ENCODE assay signal across 19 cellular contexts in the genomic region with DNA sequence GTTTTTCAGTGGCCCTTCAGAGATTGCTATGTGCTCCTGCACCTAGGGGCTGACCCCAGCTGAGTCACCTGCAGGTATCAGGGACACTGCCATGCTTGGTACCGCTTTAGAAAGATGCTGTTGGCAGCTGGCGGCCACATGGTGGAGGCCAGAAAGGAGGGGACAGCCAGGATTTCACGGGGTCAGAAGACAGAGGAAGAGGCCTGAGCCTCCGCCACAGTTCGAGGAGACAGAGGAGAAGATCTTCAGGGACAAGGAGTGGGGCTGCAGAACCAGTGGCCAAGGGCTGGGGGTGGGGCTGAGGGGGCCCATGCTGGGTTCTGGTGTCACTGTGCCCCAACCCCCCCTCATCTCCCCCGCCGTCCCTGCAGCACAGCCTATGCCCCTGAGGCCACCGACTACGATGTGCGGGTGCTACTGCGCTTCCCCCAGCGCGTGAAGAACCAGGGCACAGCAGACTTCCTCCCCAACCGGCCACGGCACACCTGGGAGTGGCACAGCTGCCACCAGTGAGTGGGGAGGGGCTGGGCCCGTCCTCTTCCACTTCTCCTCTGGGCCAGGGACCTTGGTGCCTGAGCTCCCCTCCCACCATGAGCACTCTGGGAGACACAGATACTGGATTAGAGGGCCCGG. TPM values are rescaled to one million over a fixed set of nuclear protein-coding genes. Genes with fewer than 3 reads are reported as not detected.
DNase-seq lines count a peak whose midpoint lies in the region; ATAC-seq, FAIRE-seq and TF ChIP-seq lines count a peak whose summit lies in the region.
"Had no signal": no experiment of that assay in that cellular context is flagged by ENCODE, and none has a peak within 500 bp of the region (broad histone marks: within the 10 kb centered on the region; RNA-seq: fewer than 3 reads in every experiment).

No MANE protein-coding gene starts in this region.

- no peaks in the 10 kb centered on the region for H3K79me2 ChIP-seq in smooth muscle cell (ENCODE audit: low read depth)

- intact Hi-C loops in kidney (cut with DNase I) = no loop called here

- H3K9ac ChIP-seq in BLaER1 treated with 17β-estradiol and CSF1 and Interleukin-3, amounts not matched to agents 10 nM and 100 nM = no peak overlapping the region; a peak in 1 of 22 replicates
- H3K9ac ChIP-seq in kidney (ENCODE audit: low read length in 2 of 2) (no peak overlapping the region), smooth muscle cell (ENCODE audit: low read depth) (no peak overlapping the region)

- H4K20me1 ChIP-seq in BLaER1 treated with 17β-estradiol and CSF1 and Interleukin-3, amounts not matched to agents 10 nM and 100 nM = peaks cover 0 to 15% (median 0%) of the 10 kb centered on the region in 11 experiments; a peak in 2 of 22 replicates
- H4K20me1 ChIP-seq in smooth muscle cell (ENCODE audit: low read depth) = no peaks in the 10 kb centered on the region

- ATAC-seq in GM18502 (IDR thresholded peaks at IDR 0.05; ENCODE audit: poor library complexity, unreplicated experiment) = no peak

- no peak overlapping the region for H3K27ac ChIP-seq in BLaER1 treated with 17β-estradiol and CSF1 and Interleukin-3, amounts not matched to agents 10 nM and 100 nM
- H3K27ac ChIP-seq in kidney (ENCODE audit: low read depth in 2 of 2, low read length in 2 of 2) (no peak overlapping the region), smooth muscle cell (ENCODE audit: low read depth) (peak overlapping the region; percentile 96)
- H3K27ac ChIP-seq: HL-60 had no signal

- peaks cover 13 to 65% (median 39%) of the 10 kb centered on the region in 10 experiments for H3K4me1 ChIP-seq in BLaER1 treated with 17β-estradiol and CSF1 and Interleukin-3, amounts not matched to agents 10 nM and 100 nM
- H3K4me1 ChIP-seq in kidney (ENCODE audit: control insufficient read depth in 1 of 2, insufficient read depth in 1 of 2, low read depth in 1 of 2, low read length in 2 of 2) (no peaks in the 10 kb centered on the region), smooth muscle cell (ENCODE audit: low read depth) (peaks cover 20% of the 10 kb centered on the region)
- H3K4me1 ChIP-seq: HAP-1 had no signal

- DNase-seq in RPMI8226 (peak; percentile 51), kidney (peak; percentile 59), smooth muscle cell (lab: John Stamatoyannopoulos, UW; ENCODE audit: unreplicated experiment) (no peak), C1 segment of cervical spinal cord (lab: John Stamatoyannopoulos, UW) (no peak), DMS53 (lab: John Stamatoyannopoulos, UW) (no peak)
- DNase-seq: Caco-2; CD4-positive, CD25-positive, alpha-beta regulatory T cell; DMS153; NCI-H1105 treated with DMSO at 0.1 percent for 48 hours; NCI-H187; NCI-H345; NCI-H526 treated with DMSO at 0.1 percent for 48 hours; SHP77 treated with DMSO at 0.1 percent for 48 hours had no signal

- H3F3A ChIP-seq in smooth muscle cell (ENCODE audit: low read depth) = peaks cover 40% of the 10 kb centered on the region

- H3K4me3 ChIP-seq in BLaER1 treated with 17β-estradiol and CSF1 and Interleukin-3, amounts not matched to agents 10 nM and 100 nM = no peak overlapping the region
- no peak overlapping the region for H3K4me3 ChIP-seq in kidney (ENCODE audit: low read length in 2 of 2)
- no peak overlapping the region for H3K4me3 ChIP-seq in smooth muscle cell
- H3K4me3 ChIP-seq: HAP-1 had no signal

- no peaks in the 10 kb centered on the region for H3K9me3 ChIP-seq in BLaER1 treated with 17β-estradiol and CSF1 and Interleukin-3, amounts not matched to agents 10 nM and 100 nM (replicated peaks in 1 of 11)
- no peaks in the 10 kb centered on the region for H3K9me3 ChIP-seq in kidney (ENCODE audit: control insufficient read depth in 1 of 2, low read length in 2 of 2)
- H3K9me3 ChIP-seq in smooth muscle cell (replicated peaks; ENCODE audit: low read depth) = no peaks in the 10 kb centered on the region
- H3K9me3 ChIP-seq: Caco-2, HAP-1 had no signal

- no peaks in the 10 kb centered on the region for H3K36me3 ChIP-seq in BLaER1 treated with 17β-estradiol and CSF1 and Interleukin-3, amounts not matched to agents 10 nM and 100 nM
- H3K36me3 ChIP-seq in kidney (ENCODE audit: control insufficient read depth in 1 of 2, insufficient read depth in 2 of 2, low read length in 2 of 2) (peaks cover 6 to 7% of the 10 kb centered on the region in 2 donors), smooth muscle cell (ENCODE audit: low read depth) (no peaks in the 10 kb centered on the region)
- H3K36me3 ChIP-seq: HAP-1 had no signal

- TF ChIP-seq CTCF in kidney (IDR thresholded peaks at IDR 0.05; ENCODE audit: borderline replicate concordance, extremely low read depth, insufficient read depth) (no peak), smooth muscle cell (IDR thresholded peaks at IDR 0.05; ENCODE audit: borderline replicate concordance, insufficient read depth, poor library complexity, severe bottlenecking) (no peak)

- H3K27me3 ChIP-seq in BLaER1 treated with 17β-estradiol and CSF1 and Interleukin-3, amounts not matched to agents 10 nM and 100 nM = no peaks in the 10 kb centered on the region
- H3K27me3 ChIP-seq in smooth muscle cell (ENCODE audit: low read depth) = no peaks in the 10 kb centered on the region

- 91% methylated on average over 11 of the region's 17 CpGs for WGBS in smooth muscle cell (ENCODE audit: low lambda C conversion rate)

- no peak overlapping the region for H2AFZ ChIP-seq in smooth muscle cell (ENCODE audit: low read depth)

- H3K4me2 ChIP-seq in BLaER1 treated with 17β-estradiol and CSF1 and Interleukin-3, amounts not matched to agents 10 nM and 100 nM = peak overlapping the region in 8 of 11 experiments; percentile 32 to 77 (median 62); a peak in 15 of 22 replicates
- H3K4me2 ChIP-seq in smooth muscle cell = no peak overlapping the region

- FAIRE-seq in kidney (lab: Jason Lieb, UNC) = no peak
- FAIRE-seq: HTR-8/SVneo, RCC 7860 had no signal

RNA-seq across cellular contexts. Expression of a gene that starts 19.9 kb away (rescaled TPM):
- total RNA-seq in kidney (33.2 TPM), smooth muscle cell (239 and 252 TPM in 2 replicates)
- polyA plus RNA-seq in kidney (ENCODE audit: insufficient read depth, low read depth, low replicate concordance) (35.1 TPM), smooth muscle cell (736 and 899 TPM in 2 replicates)

RNA-seq across cellular contexts. Expression of a gene that starts 45.9 kb away (rescaled TPM):
- 22.2 TPM for total RNA-seq in kidney
- polyA plus RNA-seq in kidney (ENCODE audit: insufficient read depth, low read depth, low replicate concordance) = 15.0 TPM
- 9.3 and 12.4 TPM in 2 replicates for total RNA-seq in smooth muscle cell
- polyA plus RNA-seq in smooth muscle cell = 23.7 and 27.5 TPM in 2 replicates

RNA-seq across cellular contexts. Expression of a gene that starts 48.4 kb away (rescaled TPM):
- 82.9 TPM for total RNA-seq in kidney
- 19.6 TPM for polyA plus RNA-seq in kidney (ENCODE audit: insufficient read depth, low read depth, low replicate concordance)
- total RNA-seq in smooth muscle cell = 21.6 and 34.1 TPM in 2 replicates
- polyA plus RNA-seq in smooth muscle cell = 33.7 and 39.4 TPM in 2 replicates

Comparison
In these comparisons a context has a peak if more than half of its experiments do, and no peak if none do; other contexts are left out.
1. DNase-seq: peak in RPMI8226 (single experiment) and kidney (single experiment); none in smooth muscle cell (single experiment), C1 segment of cervical spinal cord (0 of 14) and DMS53 (single experiment).